In genomic region chr6:79170915-79171314, GRCh38 we compare ENCODE assay signal across 13 cellular contexts.
DNase-seq lines count a peak whose midpoint lies in the region; ATAC-seq and TF ChIP-seq lines count a peak whose summit lies in the region.
"Had no signal": no experiment of that assay in that cellular context is flagged by ENCODE, and none has a peak within 500 bp of the region (broad histone marks: within the 10 kb centered on the region; RNA-seq: fewer than 3 reads in every experiment).

No MANE protein-coding gene starts in this region.

- ATAC-seq in HG02884 (IDR thresholded peaks at IDR 0.05; ENCODE audit: unreplicated experiment): no peak
- ATAC-seq: stimulated activated effector memory CD8-positive, alpha-beta T cell treated with anti-CD3 and anti-CD28 coated beads, Interleukin-12 subunit alpha, Interleukin-12 subunit beta, amount 100 ng/mL, for 72 hours had no signal

- no TSS peak for BruUV-seq in Calu3 (replicated peaks; lab: Mats Ljungman, UMichigan)

- H3K4me1 ChIP-seq in hepatocyte (ENCODE audit: insufficient read depth): peaks cover 2% of the 10 kb centered on the region
- H3K4me1 ChIP-seq: Peyer's patch had no signal

- DNase-seq in Calu3 (no peak), NCI-H146 treated with DMSO at 0.1 percent for 48 hours (lab: John Stamatoyannopoulos, UW; ENCODE audit: unreplicated experiment) (peak; percentile 67), astrocyte of the cerebellum (ENCODE audit: low read depth) (peak; percentile 91), hepatocyte (ENCODE audit: low spot score) (no peak), midbrain (lab: John Stamatoyannopoulos, UW) (no peak), activated T-cell treated with anti-CD3 and anti-CD28 coated beads for 4 hours (no peak), substantia nigra (lab: John Stamatoyannopoulos, UW) (no peak)
- DNase-seq: DND-41, NCI-H187 treated with DMSO at 0.1 percent for 48 hours, Peyer's patch had no signal

- TF ChIP-seq CTCF in Calu3 (IDR thresholded peaks at IDR 0.05; ENCODE audit: unreplicated experiment): no peak
- no peak for TF ChIP-seq CTCF in astrocyte of the cerebellum (IDR thresholded peaks at IDR 0.05; ENCODE audit: low read depth, low read length, missing control alignments)
- no peak for TF ChIP-seq CTCF in hepatocyte (IDR thresholded peaks at IDR 0.05; ENCODE audit: poor library complexity)

- intact Hi-C loops in Calu3 (cut with micrococcal nuclease; ENCODE audit: unreplicated experiment): no loop called here

- no peaks in the 10 kb centered on the region for H3K9me3 ChIP-seq in hepatocyte (ENCODE audit: low read depth)
- H3K9me3 ChIP-seq: Peyer's patch had no signal

- no peaks in the 10 kb centered on the region for H3K36me3 ChIP-seq in hepatocyte (replicated peaks; ENCODE audit: insufficient read depth, low read depth)
- H3K36me3 ChIP-seq: Peyer's patch had no signal

- H3K9me2 ChIP-seq in hepatocyte (replicated peaks; ENCODE audit: insufficient read depth): no peaks in the 10 kb centered on the region

- in situ Hi-C loops in astrocyte of the cerebellum (cut with HindIII; ENCODE audit: low sequenced_read_pairs): no loop called here

- 60% methylated on average over 3 of the region's 3 CpGs for WGBS in hepatocyte (ENCODE audit: low lambda C conversion rate, missing lambda C conversion rate)

- H3K4me3 Mint-ChIP-seq in Calu3 (ENCODE audit: low read depth, unreplicated experiment): no peak overlapping the region
- H3K4me3 Mint-ChIP-seq: stimulated activated effector memory CD8-positive, alpha-beta T cell treated with anti-CD3 and anti-CD28 coated beads, Interleukin-12 subunit alpha, Interleukin-12 subunit beta, amount 100 ng/mL, for 72 hours had no signal

- H3K27me3 ChIP-seq in hepatocyte: no peaks in the 10 kb centered on the region
- H3K27me3 ChIP-seq: Peyer's patch had no signal

- no peaks in the 10 kb centered on the region for H3K27me3 Mint-ChIP-seq in Calu3 (ENCODE audit: unreplicated experiment)

- H3K36me3 Mint-ChIP-seq in Calu3 (ENCODE audit: insufficient read depth, unreplicated experiment): no peaks in the 10 kb centered on the region
- H3K36me3 Mint-ChIP-seq: stimulated activated effector memory CD8-positive, alpha-beta T cell treated with anti-CD3 and anti-CD28 coated beads, Interleukin-12 subunit alpha, Interleukin-12 subunit beta, amount 100 ng/mL, for 72 hours had no signal

- H3K4me2 ChIP-seq in hepatocyte: peak overlapping the region; percentile 14

- H4K20me1 ChIP-seq in hepatocyte (ENCODE audit: insufficient read depth, poor library complexity, severe bottlenecking): no peaks in the 10 kb centered on the region

- H3K4me3 ChIP-seq in astrocyte of the cerebellum (ENCODE audit: low read depth, low read length): no peak overlapping the region
- H3K4me3 ChIP-seq in hepatocyte: no peak overlapping the region
- H3K4me3 ChIP-seq: Peyer's patch had no signal

- CTCF ChIA-PET in Calu3 (lab: Charles Lee): no interaction called here

- H3K27ac ChIP-seq in hepatocyte (no peak overlapping the region), substantia nigra (ENCODE audit: low read depth, low read length, poor library complexity, severe bottlenecking) (no peak overlapping the region)
- H3K27ac ChIP-seq: parathyroid adenoma, Peyer's patch had no signal

- peaks cover 27% of the 10 kb centered on the region for H3K4me1 Mint-ChIP-seq in Calu3 (ENCODE audit: low read depth, unreplicated experiment)
- H3K4me1 Mint-ChIP-seq: stimulated activated effector memory CD8-positive, alpha-beta T cell treated with anti-CD3 and anti-CD28 coated beads, Interleukin-12 subunit alpha, Interleukin-12 subunit beta, amount 100 ng/mL, for 72 hours had no signal

- peak overlapping the region; percentile 19 for H3K27ac Mint-ChIP-seq in Calu3 (ENCODE audit: unreplicated experiment)
- H3K27ac Mint-ChIP-seq: stimulated activated effector memory CD8-positive, alpha-beta T cell treated with anti-CD3 and anti-CD28 coated beads, Interleukin-12 subunit alpha, Interleukin-12 subunit beta, amount 100 ng/mL, for 72 hours had no signal

- H2AFZ ChIP-seq in hepatocyte: no peak overlapping the region
- H2AFZ ChIP-seq: parathyroid adenoma had no signal

- H3K9me3 Mint-ChIP-seq in Calu3 (ENCODE audit: low read depth, unreplicated experiment): no peaks in the 10 kb centered on the region
- H3K9me3 Mint-ChIP-seq: stimulated activated effector memory CD8-positive, alpha-beta T cell treated with anti-CD3 and anti-CD28 coated beads, Interleukin-12 subunit alpha, Interleukin-12 subunit beta, amount 100 ng/mL, for 72 hours had no signal

- no peaks in the 10 kb centered on the region for H3K79me2 ChIP-seq in hepatocyte
- H3K79me2 ChIP-seq: parathyroid adenoma had no signal

Comparison
In these comparisons a context has a peak if more than half of its experiments do, and no peak if none do; other contexts are left out.
1. DNase-seq: peak in NCI-H146 treated with DMSO at 0.1 percent for 48 hours (single experiment) and astrocyte of the cerebellum (single experiment); none in Calu3 (single experiment), hepatocyte (single experiment), midbrain (single experiment), activated T-cell treated with anti-CD3 and anti-CD28 coated beads for 4 hours (single experiment) and substantia nigra (0 of 49).